ENCODE assay signal across 10 cellular contexts in genomic region chr1:195195423-195196057, GRCh38.
DNase-seq lines count a peak whose midpoint lies in the region; ATAC-seq, FAIRE-seq and TF ChIP-seq lines count a peak whose summit lies in the region.
"Had no signal": no experiment of that assay in that cellular context is flagged by ENCODE, and none has a peak within 500 bp of the region (broad histone marks: within the 10 kb centered on the region; RNA-seq: fewer than 3 reads in every experiment).

No MANE protein-coding gene starts in this region.

- H3K4me3 ChIP-seq in OCI-LY7 (ENCODE audit: low read depth, low read length, poor library complexity, severe bottlenecking) (no peak overlapping the region), Caco-2 (ENCODE audit: low read depth, low read length) (no peak overlapping the region), stomach (no peak overlapping the region)
- H3K4me3 ChIP-seq: upper lobe of left lung had no signal

- H3K27me3 Mint-ChIP-seq in Caco-2 (ENCODE audit: insufficient read depth, unreplicated experiment) = peaks cover 3% of the 10 kb centered on the region

- TF ChIP-seq POLR2A in stomach (IDR thresholded peaks at IDR 0.05) = no peak

- BruUV-seq in OCI-LY7 (replicated peaks; lab: Mats Ljungman, UMichigan) (no TSS peak), Caco-2 (replicated peaks; lab: Mats Ljungman, UMichigan) (no TSS peak)

- H3K36me3 ChIP-seq in OCI-LY7 (ENCODE audit: insufficient read depth, low read length) (no peaks in the 10 kb centered on the region), Caco-2 (ENCODE audit: control insufficient read depth, insufficient read depth, low read length) (no peaks in the 10 kb centered on the region), stomach (no peaks in the 10 kb centered on the region)
- H3K36me3 ChIP-seq: upper lobe of left lung had no signal

- WGBS in stomach, 5 donors = 61 to 73% (median 66%) methylated on average over 8 of the region's 8 CpGs

- no peak for TF ChIP-seq CTCF in D721Med (IDR thresholded peaks at IDR 0.05; ENCODE audit: insufficient read depth, missing control alignments)
- TF ChIP-seq CTCF in OCI-LY7 (conservative IDR thresholded peaks at IDR 0.05; ENCODE audit: low read length) = no peak
- no peak for TF ChIP-seq CTCF in Caco-2 (IDR thresholded peaks at IDR 0.05; ENCODE audit: insufficient read depth in 1 of 2, low read depth in 1 of 2, low read length in 1 of 2, severe bottlenecking in 1 of 2, unreplicated experiment in 1 of 2)
- TF ChIP-seq CTCF in stomach (IDR thresholded peaks at IDR 0.05) = no peak

- peak; percentile 80 for FAIRE-seq in D721Med (lab: Jason Lieb, UNC)

- no peaks in the 10 kb centered on the region for H3K4me1 Mint-ChIP-seq in Caco-2 (ENCODE audit: low read depth, unreplicated experiment)

- no peak overlapping the region for H3K27ac Mint-ChIP-seq in Caco-2 (ENCODE audit: unreplicated experiment)

- intact Hi-C loops in OCI-LY7 (cut with micrococcal nuclease; ENCODE audit: unreplicated experiment) = no loop called here
- intact Hi-C loops in Caco-2 (cut with micrococcal nuclease; ENCODE audit: unreplicated experiment) = no loop called here
- intact Hi-C loops in stomach (cut with DNase I; ENCODE audit: low total_unique reads) = no loop called here

- H3K4me1 ChIP-seq in OCI-LY7 (ENCODE audit: insufficient read depth, low read length, poor library complexity, severe bottlenecking) (no peaks in the 10 kb centered on the region), Caco-2 (no peaks in the 10 kb centered on the region), stomach (no peaks in the 10 kb centered on the region)
- H3K4me1 ChIP-seq: upper lobe of left lung had no signal

- H2AFZ ChIP-seq in OCI-LY7 (ENCODE audit: low read length) = no peak overlapping the region

- TF ChIP-seq EP300 in stomach (IDR thresholded peaks at IDR 0.05) = no peak

- H3K27ac ChIP-seq in OCI-LY7 (ENCODE audit: low read depth, low read length, poor library complexity, severe bottlenecking) = no peak overlapping the region
- no peak overlapping the region for H3K27ac ChIP-seq in stomach
- H3K27ac ChIP-seq: upper lobe of left lung had no signal

- no peaks in the 10 kb centered on the region for H4K20me1 ChIP-seq in OCI-LY7 (ENCODE audit: insufficient read depth, low read length)

- POLR2A ChIA-PET in OCI-LY7 (lab: Charles Lee) (no interaction called here), Caco-2 (lab: Charles Lee) (no interaction called here)

- H3K79me2 ChIP-seq in OCI-LY7 (ENCODE audit: insufficient read depth, low read depth, low read length) = no peaks in the 10 kb centered on the region

- no peaks in the 10 kb centered on the region for H3K9me3 Mint-ChIP-seq in Caco-2 (ENCODE audit: unreplicated experiment)

- no peak overlapping the region for H3K4me3 Mint-ChIP-seq in Caco-2 (ENCODE audit: unreplicated experiment)

- peak overlapping the region; percentile 23; the same call in 1 of the 2 replicates for H3K4me2 ChIP-seq in OCI-LY7 (ENCODE audit: low read length)

- DNase-seq in D721Med (ENCODE audit: insufficient read length, low spot score) (no peak), OCI-LY7 (ENCODE audit: low spot score) (peak; percentile 3), NCI-H526 treated with DMSO at 0.1 percent for 48 hours (lab: John Stamatoyannopoulos, UW) (no peak), Caco-2 (no peak), NCI-H2227 treated with DMSO at 0.1 percent for 48 hours (lab: John Stamatoyannopoulos, UW) (no peak), stomach (no peak)
- DNase-seq: retina, upper lobe of left lung had no signal

- no peaks in the 10 kb centered on the region for H3K36me3 Mint-ChIP-seq in Caco-2 (ENCODE audit: insufficient read depth, unreplicated experiment)

- CTCF ChIA-PET in OCI-LY7 (lab: Charles Lee; ENCODE audit: unreplicated experiment) (no interaction called here), Caco-2 (lab: Charles Lee) (no interaction called here)

- H3K27me3 ChIP-seq in Caco-2 (replicated peaks; ENCODE audit: control insufficient read depth, insufficient read depth, low read length) (no peaks in the 10 kb centered on the region), stomach (no peaks in the 10 kb centered on the region)
- H3K27me3 ChIP-seq: upper lobe of left lung had no signal

- ATAC-seq in GM19023 (IDR thresholded peaks at IDR 0.05; ENCODE audit: unreplicated experiment) = peak; percentile 97
- ATAC-seq in HG02852 (IDR thresholded peaks at IDR 0.05; ENCODE audit: unreplicated experiment) = peak; percentile 98

- H3K9me3 ChIP-seq in OCI-LY7 (ENCODE audit: low read length) (no peaks in the 10 kb centered on the region), Caco-2 (no peaks in the 10 kb centered on the region), stomach (peaks cover 0 to 2% (median 0%) of the 10 kb centered on the region in 4 donors)
- H3K9me3 ChIP-seq: upper lobe of left lung had no signal

- H3K9me2 ChIP-seq in OCI-LY7 (ENCODE audit: insufficient read depth, low read length) = no peaks in the 10 kb centered on the region
